34 cellular contexts compared by ENCODE assay signal in the genomic region with DNA sequence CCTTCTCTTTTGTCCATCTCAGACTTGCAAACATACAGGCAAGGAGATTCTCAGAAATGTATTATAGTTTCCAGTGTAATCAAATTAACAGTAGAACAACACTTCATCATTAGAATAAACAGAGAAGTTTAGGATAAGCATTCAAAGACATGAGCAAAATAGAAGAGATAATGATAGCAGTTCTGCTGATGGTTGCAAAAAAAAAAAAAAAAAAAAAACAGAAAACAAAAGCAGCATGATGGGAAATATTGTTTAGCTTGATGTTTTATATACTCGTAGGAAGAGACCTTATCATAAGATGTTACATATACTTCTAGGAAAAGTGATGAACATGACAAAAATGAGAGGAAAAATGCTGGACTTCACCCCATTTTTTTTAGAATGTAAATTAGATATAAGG.
"Had no signal": no experiment of that assay in that cellular context is flagged by ENCODE, and none has a peak within 500 bp of the region (broad histone marks: within the 10 kb centered on the region; RNA-seq: fewer than 3 reads in every experiment).

No MANE protein-coding gene starts in this region.

- H3K27me3 Mint-ChIP-seq: activated CD4-positive, alpha-beta memory T cell treated with anti-CD3 and anti-CD28 coated beads for 36 hours; activated CD4-positive, alpha-beta T cell treated with anti-CD3 and anti-CD28 coated beads for 36 hours; activated CD4-positive, alpha-beta T cell treated with anti-CD3 and anti-CD28 coated beads, Interleukin-2, amount 10 ng/mL, durations not matched to agents 24 days and 14 days; activated CD8-positive, alpha-beta memory T cell treated with anti-CD3 and anti-CD28 coated beads, Interleukin-2, amount 10 ng/mL, durations not matched to agents 7 days and 5 days; activated naive CD8-positive, alpha-beta T cell; central memory CD8-positive, alpha-beta T cell; dendritic cell treated with granulocyte-macrophage colony-stimulating factor and Interleukin-4, amounts not matched to agents 40 ng/mL and 50 ng/mL, for 4 days; effector memory CD8-positive, alpha-beta T cell; T-helper 17 cell had no signal

- H3K27me3 ChIP-seq: brain microvascular endothelial cell, dorsolateral prefrontal cortex, esophagus squamous epithelium, gastroesophageal sphincter, heart right ventricle had no signal

- H3K27ac ChIP-seq: brain microvascular endothelial cell, coronary artery, dorsolateral prefrontal cortex, esophagus squamous epithelium, gastroesophageal sphincter, heart right ventricle had no signal

- H3K4me3 ChIP-seq: coronary artery, dorsolateral prefrontal cortex, esophagus squamous epithelium, gastroesophageal sphincter, heart right ventricle had no signal

- ATAC-seq: activated CD4-positive, alpha-beta T cell treated with anti-CD3 and anti-CD28 coated beads for 36 hours; activated CD8-positive, alpha-beta memory T cell treated with anti-CD3 and anti-CD28 coated beads, Interleukin-2, amount 10 ng/mL, durations not matched to agents 7 days and 5 days; activated CD8-positive, alpha-beta T cell treated with anti-CD3 and anti-CD28 coated beads, Interleukin-2, amount 10 ng/mL, durations not matched to agents 7 days and 5 days; effector memory CD8-positive, alpha-beta T cell; gastroesophageal sphincter; heart right ventricle; T-helper 17 cell had no signal

- DNase-seq: activated CD4-positive, alpha-beta memory T cell treated with anti-CD3 and anti-CD28 coated beads for 36 hours; activated CD4-positive, alpha-beta T cell treated with anti-CD3 and anti-CD28 coated beads for 36 hours; activated CD4-positive, alpha-beta T cell treated with anti-CD3 and anti-CD28 coated beads, Interleukin-2, amount 10 ng/mL, durations not matched to agents 24 days and 14 days; activated CD4-positive, CD25-positive, alpha-beta regulatory T cell; activated CD4-positive, CD25-positive, alpha-beta regulatory T cell treated with anti-CD3 and anti-CD28 coated beads, Interleukin-2, amount 50 U/mL, for 72 hours; activated CD8-positive, alpha-beta memory T cell treated with anti-CD3 and anti-CD28 coated beads, Interleukin-2, amount 10 ng/mL, durations not matched to agents 7 days and 5 days; activated CD8-positive, alpha-beta memory T cell treated with anti-CD3 and anti-CD28 coated beads, Interleukin-2, amount 50 U/mL, for 4 hours; activated CD8-positive, alpha-beta T cell treated with anti-CD3 and anti-CD28 coated beads, Interleukin-2, amount 10 ng/mL, durations not matched to agents 7 days and 5 days; activated gamma-delta T cell treated with Interleukin-2 at 50 U/mL for 16 hours; activated naive CD4-positive, alpha-beta T cell treated with anti-CD3 and anti-CD28 coated beads, Interleukin-2, amount 50 U/mL, for 16 hours; activated naive CD4-positive, alpha-beta T cell treated with Interleukin-2 at 50 U/mL for 16 hours; activated T-cell treated with anti-CD3 and anti-CD28 coated beads, Interleukin-2, amount 50 U/mL, for 1 hour; activated T-cell treated with anti-CD3 and anti-CD28 coated beads, Interleukin-2, amount 50 U/mL, for 48 hours; amniotic stem cell; anterior cingulate cortex; brain microvascular endothelial cell; dorsolateral prefrontal cortex; effector CD4-positive, alpha-beta T cell; effector memory CD8-positive, alpha-beta T cell; erythroblast; esophagus squamous epithelium; foreskin melanocyte; heart right ventricle; T-helper 1 cell; T-helper 17 cell; T1000 had no signal

- H3K4me1 Mint-ChIP-seq: activated CD4-positive, alpha-beta T cell treated with anti-CD3 and anti-CD28 coated beads for 36 hours; activated CD4-positive, alpha-beta T cell treated with anti-CD3 and anti-CD28 coated beads, Interleukin-2, amount 10 ng/mL, durations not matched to agents 24 days and 14 days; activated CD8-positive, alpha-beta memory T cell treated with anti-CD3 and anti-CD28 coated beads, Interleukin-2, amount 10 ng/mL, durations not matched to agents 7 days and 5 days; central memory CD8-positive, alpha-beta T cell; T-helper 17 cell had no signal

- H3K36me3 Mint-ChIP-seq: activated CD4-positive, alpha-beta memory T cell treated with anti-CD3 and anti-CD28 coated beads for 36 hours; activated CD8-positive, alpha-beta memory T cell treated with anti-CD3 and anti-CD28 coated beads, Interleukin-2, amount 10 ng/mL, durations not matched to agents 7 days and 5 days; activated naive CD8-positive, alpha-beta T cell had no signal

- H3K27ac Mint-ChIP-seq: activated CD4-positive, alpha-beta memory T cell treated with anti-CD3 and anti-CD28 coated beads for 36 hours; activated CD4-positive, alpha-beta T cell treated with anti-CD3 and anti-CD28 coated beads for 36 hours; activated CD4-positive, alpha-beta T cell treated with anti-CD3 and anti-CD28 coated beads, Interleukin-2, amount 10 ng/mL, durations not matched to agents 24 days and 14 days; activated CD8-positive, alpha-beta memory T cell treated with anti-CD3 and anti-CD28 coated beads, Interleukin-2, amount 10 ng/mL, durations not matched to agents 7 days and 5 days; activated CD8-positive, alpha-beta T cell treated with anti-CD3 and anti-CD28 coated beads, Interleukin-2, amount 10 ng/mL, durations not matched to agents 7 days and 5 days; activated naive CD8-positive, alpha-beta T cell; dendritic cell treated with granulocyte-macrophage colony-stimulating factor and Interleukin-4, amounts not matched to agents 40 ng/mL and 50 ng/mL, for 4 days; effector memory CD8-positive, alpha-beta T cell; T-helper 17 cell; T-helper 2 cell treated with Interferon-gamma antibody and Interleukin-4, amounts not matched to agents 5 μg/mL and 100 μg/mL, for 36 hours had no signal

- H3K4me1 ChIP-seq: esophagus squamous epithelium, gastroesophageal sphincter, heart right ventricle had no signal

- H3K36me3 ChIP-seq: brain microvascular endothelial cell, esophagus squamous epithelium, gastroesophageal sphincter, heart right ventricle had no signal

- FAIRE-seq: astrocyte, bronchial epithelial cell had no signal

- H3K9me3 ChIP-seq: esophagus squamous epithelium, gastroesophageal sphincter, heart right ventricle had no signal

- H3K4me3 Mint-ChIP-seq: activated CD4-positive, alpha-beta memory T cell treated with anti-CD3 and anti-CD28 coated beads for 36 hours; activated CD4-positive, alpha-beta T cell treated with anti-CD3 and anti-CD28 coated beads for 36 hours; activated CD4-positive, alpha-beta T cell treated with anti-CD3 and anti-CD28 coated beads, Interleukin-2, amount 10 ng/mL, durations not matched to agents 24 days and 14 days; activated CD8-positive, alpha-beta memory T cell treated with anti-CD3 and anti-CD28 coated beads, Interleukin-2, amount 10 ng/mL, durations not matched to agents 7 days and 5 days; activated CD8-positive, alpha-beta T cell treated with anti-CD3 and anti-CD28 coated beads, Interleukin-2, amount 10 ng/mL, durations not matched to agents 7 days and 5 days; activated naive CD8-positive, alpha-beta T cell; central memory CD8-positive, alpha-beta T cell; dendritic cell treated with granulocyte-macrophage colony-stimulating factor and Interleukin-4, amounts not matched to agents 40 ng/mL and 50 ng/mL, for 4 days; effector memory CD8-positive, alpha-beta T cell; T-helper 17 cell; T-helper 2 cell treated with Interferon-gamma antibody and Interleukin-4, amounts not matched to agents 5 μg/mL and 100 μg/mL, for 36 hours had no signal
